Comparison of ENCODE assay signal across 2 cellular contexts in the genomic region with DNA sequence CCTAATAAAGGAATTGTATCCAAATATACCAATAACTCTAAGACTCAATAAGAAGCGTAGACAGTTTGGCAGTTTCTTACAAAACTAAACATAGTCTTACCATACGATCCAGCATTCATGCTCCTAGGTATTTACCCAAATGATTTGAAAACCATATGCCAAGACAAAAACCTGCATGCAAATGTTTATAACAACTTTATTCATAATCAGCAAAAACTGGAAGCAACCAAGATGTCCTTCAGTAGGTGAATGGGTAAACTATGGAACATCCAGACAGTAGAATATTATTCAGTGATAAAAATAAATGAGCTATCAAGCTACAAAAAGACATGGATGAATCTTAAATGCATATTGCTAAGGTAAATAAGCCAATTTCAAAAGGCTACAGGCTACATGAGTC.
TF ChIP-seq lines count a peak whose summit lies in the region.

No MANE protein-coding gene starts in this region.

TF ChIP-seq in A549, 52 proteins besides CTCF, POLR2A, EP300 and RAD21:
- TF ChIP-seq MAFK (IDR thresholded peaks at IDR 0.05; ENCODE audit: partially characterized antibody) (peak; percentile 65), FOXS1 (CRISPR knock-in tag; IDR thresholded peaks at IDR 0.05) (no peak), TP53 (CRISPR knock-in tag; IDR thresholded peaks at IDR 0.05) (no peak)

TF ChIP-seq in IMR-90, 13 proteins besides CTCF, POLR2A, EP300 and RAD21:
- TF ChIP-seq BHLHE40 (IDR thresholded peaks at IDR 0.05; ENCODE audit: low read depth, low read length) = no peak
- TF ChIP-seq MAFK (IDR thresholded peaks at IDR 0.05; ENCODE audit: low read depth, low read length) = 0 out of 2 replicates have a peak, but pooled peaks have one; percentile 22
- no peak for TF ChIP-seq SMC3 (IDR thresholded peaks at IDR 0.05; ENCODE audit: low read depth, low read length)
